9 cellular contexts compared by ENCODE assay signal in genomic region chr2:27736031-27736889, GRCh38. TPM values are rescaled to one million over a fixed set of nuclear protein-coding genes. Genes with fewer than 3 reads are reported as not detected.
A peak's percentile ranks its signal among the peaks of the same experiment; 100 is the strongest.
DNase-seq lines count a peak whose midpoint lies in the region; ATAC-seq lines count a peak whose summit lies in the region.
"Had no signal": no experiment of that assay in that cellular context is flagged by ENCODE, and none has a peak within 500 bp of the region (broad histone marks: within the 10 kb centered on the region; RNA-seq: fewer than 3 reads in every experiment).

No MANE protein-coding gene starts in this region.

- in situ Hi-C loops in ACHN (cut with HindIII; ENCODE audit: low pct_ligation_motif_present, low pct_unique_long_range_greater_than_20kb, low sequenced_read_pairs): no loop called here

- WGBS in mesenchymal stem cell: 92% methylated on average over 10 of the region's 10 CpGs

- CTCF ChIA-PET in activated CD4-positive, alpha-beta T cell treated with anti-CD3 and anti-CD28 coated beads, Interleukin-2, amount 10 ng/mL, durations not matched to agents 7 days and 5 days (lab: Charles Lee): interaction anchor here (1.0 to 1.4 kb wide), 2 partner anchors 16 to 18 kb away, joined by 3 to 4 read pairs; no protein-coding TSS in a partner anchor

- H2BK120ac ChIP-seq in mesenchymal stem cell (ENCODE audit: low read depth, low read length): no peak overlapping the region

- peak overlapping the region; percentile 72 for H3K27ac Mint-ChIP-seq in activated CD4-positive, alpha-beta T cell treated with anti-CD3 and anti-CD28 coated beads, Interleukin-2, amount 10 ng/mL, durations not matched to agents 7 days and 5 days

- H3K9me3 ChIP-seq in mesenchymal stem cell (ENCODE audit: control insufficient read depth, low read length): no peaks in the 10 kb centered on the region

- H3K4me3 Mint-ChIP-seq in activated CD4-positive, alpha-beta T cell treated with anti-CD3 and anti-CD28 coated beads, Interleukin-2, amount 10 ng/mL, durations not matched to agents 7 days and 5 days: peak overlapping the region; percentile 19

- no peaks in the 10 kb centered on the region for H3K9me3 Mint-ChIP-seq in activated CD4-positive, alpha-beta T cell treated with anti-CD3 and anti-CD28 coated beads, Interleukin-2, amount 10 ng/mL, durations not matched to agents 7 days and 5 days
- H3K9me3 Mint-ChIP-seq: central memory CD8-positive, alpha-beta T cell had no signal

- peak overlapping the region in 1 of 2 experiments; percentile 21 for H3K14ac ChIP-seq in mesenchymal stem cell (ENCODE audit: low read length in 2 of 2)

- H3K23ac ChIP-seq in mesenchymal stem cell (ENCODE audit: low read length in 2 of 2): no peak overlapping the region

- H4K91ac ChIP-seq in mesenchymal stem cell (ENCODE audit: low read length): peak overlapping the region; percentile 94

- no peak overlapping the region for H2AFZ ChIP-seq in mesenchymal stem cell (ENCODE audit: low read depth, low read length)

- H2AK5ac ChIP-seq in mesenchymal stem cell (ENCODE audit: low read length, severe bottlenecking): peak overlapping the region; percentile 87

- H3K79me1 ChIP-seq in mesenchymal stem cell (replicated peaks; ENCODE audit: low read length, poor library complexity, severe bottlenecking): no peaks in the 10 kb centered on the region

- H3K4me1 Mint-ChIP-seq in activated CD4-positive, alpha-beta T cell treated with anti-CD3 and anti-CD28 coated beads, Interleukin-2, amount 10 ng/mL, durations not matched to agents 7 days and 5 days: peaks cover 17% of the 10 kb centered on the region
- H3K4me1 Mint-ChIP-seq: central memory CD8-positive, alpha-beta T cell had no signal

- no peaks in the 10 kb centered on the region for H3K36me3 ChIP-seq in mesenchymal stem cell (ENCODE audit: control insufficient read depth in 1 of 2, insufficient read depth in 2 of 2, low read depth in 1 of 2, low read length in 2 of 2)

- H2BK12ac ChIP-seq in mesenchymal stem cell (ENCODE audit: low read length in 2 of 2): peak overlapping the region; percentile 79 to 91

- peak overlapping the region; percentile 67 to 69 for H3K18ac ChIP-seq in mesenchymal stem cell (ENCODE audit: low read depth in 1 of 2, low read length in 2 of 2)

- H3K36me3 Mint-ChIP-seq in activated CD4-positive, alpha-beta T cell treated with anti-CD3 and anti-CD28 coated beads, Interleukin-2, amount 10 ng/mL, durations not matched to agents 7 days and 5 days (ENCODE audit: low read depth): no peaks in the 10 kb centered on the region

- H4K8ac ChIP-seq in mesenchymal stem cell (ENCODE audit: low read length): peak overlapping the region; percentile 92

- H3K27me3 Mint-ChIP-seq in activated CD4-positive, alpha-beta T cell treated with anti-CD3 and anti-CD28 coated beads, Interleukin-2, amount 10 ng/mL, durations not matched to agents 7 days and 5 days: no peaks in the 10 kb centered on the region
- H3K27me3 Mint-ChIP-seq: central memory CD8-positive, alpha-beta T cell had no signal

- peaks cover 6% of the 10 kb centered on the region for H3K4me1 ChIP-seq in mesenchymal stem cell (ENCODE audit: control insufficient read depth, insufficient read depth, low read depth, low read length)

- ATAC-seq in GM21423 (IDR thresholded peaks at IDR 0.05; ENCODE audit: unreplicated experiment) (no peak), GM18498 (IDR thresholded peaks at IDR 0.05; ENCODE audit: unreplicated experiment) (no peak)

- H3K27ac ChIP-seq in caudate nucleus (ENCODE audit: low read depth, low read length) (peak overlapping the region; percentile 58), mesenchymal stem cell (ENCODE audit: low read length, poor library complexity, severe bottlenecking) (no peak overlapping the region), temporal lobe (ENCODE audit: low read depth, low read length) (peak overlapping the region; percentile 60)

- H2BK15ac ChIP-seq in mesenchymal stem cell (ENCODE audit: low read depth, poor library complexity, severe bottlenecking): peak overlapping the region; percentile 75

- H3K4me2 ChIP-seq in mesenchymal stem cell (ENCODE audit: low read length, poor library complexity, severe bottlenecking): no peak overlapping the region

- DNase-seq in activated CD4-positive, alpha-beta T cell treated with anti-CD3 and anti-CD28 coated beads, Interleukin-2, amount 10 ng/mL, durations not matched to agents 7 days and 5 days: no peak
- no peak for DNase-seq in activated CD4-positive, alpha-beta T cell treated with anti-CD3 and anti-CD28 coated beads for 48 hours
- peak in 1 of 61 donors; percentile 15 for DNase-seq in caudate nucleus (lab: John Stamatoyannopoulos, UW)
- DNase-seq in mesenchymal stem cell: no peak
- DNase-seq in ACHN: no peak

- H2BK5ac ChIP-seq in mesenchymal stem cell (ENCODE audit: low read depth, low read length, poor library complexity, severe bottlenecking): no peak overlapping the region

- peak overlapping the region; percentile 81 for H3K9ac ChIP-seq in mesenchymal stem cell (ENCODE audit: low read length)

- POLR2A ChIA-PET in activated CD4-positive, alpha-beta T cell treated with anti-CD3 and anti-CD28 coated beads, Interleukin-2, amount 10 ng/mL, durations not matched to agents 7 days and 5 days (lab: Charles Lee): no interaction called here

- peak overlapping the region in 1 of 2 experiments; percentile 70 for H3K4me3 ChIP-seq in mesenchymal stem cell (ENCODE audit: insufficient read depth in 1 of 2, low read depth in 1 of 2, low read length in 2 of 2)

- peak overlapping the region; percentile 73 to 84 for H3K4ac ChIP-seq in mesenchymal stem cell (ENCODE audit: low read depth in 1 of 2, low read length in 2 of 2)

- no peaks in the 10 kb centered on the region for H3K27me3 ChIP-seq in mesenchymal stem cell (ENCODE audit: control insufficient read depth in 1 of 2, insufficient read depth in 1 of 2, low read length in 2 of 2)

RNA-seq across cellular contexts. Expression of gene MRPL33, which starts 35.3 kb away (rescaled TPM):
- total RNA-seq in activated CD4-positive, alpha-beta T cell treated with anti-CD3 and anti-CD28 coated beads, Interleukin-2, amount 10 ng/mL, durations not matched to agents 7 days and 5 days: 10 to 100 TPM; 43.5 to 49.7 TPM
- polyA plus RNA-seq in mesenchymal stem cell (2013, experiment 1 of 2): 295 TPM
- polyA plus RNA-seq in mesenchymal stem cell (2013, experiment 2 of 2): 307 TPM
- total RNA-seq in temporal lobe: 68.1 TPM
